In the genomic region with DNA sequence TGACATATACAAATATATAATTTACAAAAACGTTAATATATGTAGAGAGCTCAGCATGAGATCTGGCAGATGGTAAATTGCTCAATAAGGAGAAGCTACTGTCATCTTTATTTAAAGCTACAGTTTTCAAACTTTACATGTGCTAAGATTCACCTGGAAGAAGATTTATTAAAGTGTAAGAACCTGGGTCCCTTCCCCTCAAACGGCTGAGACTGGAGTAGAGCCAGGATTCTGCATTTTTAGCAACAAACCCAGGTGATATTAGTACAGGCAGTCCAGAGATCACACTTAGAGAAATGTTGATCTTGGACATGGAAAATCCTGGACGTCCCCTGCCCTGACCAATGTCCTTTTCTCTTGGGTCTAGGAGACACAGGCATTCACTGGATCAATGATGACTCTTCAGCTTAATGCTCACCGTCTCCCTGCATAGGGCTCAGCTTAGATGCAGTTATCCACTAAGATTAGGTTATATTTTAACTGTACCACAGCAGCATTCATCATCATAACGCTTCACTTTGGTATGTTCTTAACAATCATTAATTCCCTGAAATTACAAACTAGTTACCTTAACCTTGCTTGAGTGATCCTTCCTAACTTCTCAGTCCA, we compare ENCODE assay signal across 1 cellular context.
A peak's percentile ranks its signal among the peaks of the same experiment; 100 is the strongest.
TF ChIP-seq lines count a peak whose summit lies in the region.

No MANE protein-coding gene starts in this region.

TF ChIP-seq in HepG2, 621 proteins besides CTCF, POLR2A, EP300 and RAD21 (continued from another document):
- peak; percentile 78 for TF ChIP-seq TEAD3 (CRISPR knock-in tag; optimal IDR thresholded peaks at IDR 0.05; ENCODE audit: borderline replicate concordance)
- peak; percentile 80; the same call in 1 of the 2 replicates for TF ChIP-seq PITX1 (CRISPR knock-in tag; IDR thresholded peaks at IDR 0.05)
- TF ChIP-seq NR2C2 (CRISPR knock-in tag; IDR thresholded peaks at IDR 0.05; ENCODE audit: borderline replicate concordance), result no peak
- TF ChIP-seq ZNF12 (CRISPR knock-in tag; IDR thresholded peaks at IDR 0.05), result no peak
- no peak for TF ChIP-seq XRCC5 (optimal IDR thresholded peaks at IDR 0.05; ENCODE audit: low read length)
- TF ChIP-seq HNF4A (CRISPR knock-in tag; IDR thresholded peaks at IDR 0.05), result peak; percentile 89
- no peak for TF ChIP-seq JUNB (CRISPR knock-in tag; IDR thresholded peaks at IDR 0.05; ENCODE audit: borderline replicate concordance)
- TF ChIP-seq HDAC2 (CRISPR knock-in tag; IDR thresholded peaks at IDR 0.05), result peak; percentile 67; the same call in 1 of the 2 replicates
- no peak for TF ChIP-seq BATF2 (CRISPR knock-in tag; IDR thresholded peaks at IDR 0.05)
- TF ChIP-seq KLF13 (CRISPR knock-in tag; IDR thresholded peaks at IDR 0.05), result no peak
- TF ChIP-seq ZNF644 (CRISPR knock-in tag; IDR thresholded peaks at IDR 0.05; ENCODE audit: low read depth), result peak; percentile 68
- no peak for TF ChIP-seq MATR3 (CRISPR knock-in tag; IDR thresholded peaks at IDR 0.05)
- TF ChIP-seq RARA (CRISPR knock-in tag; IDR thresholded peaks at IDR 0.05), result peak; percentile 41
- no peak for TF ChIP-seq ZSCAN21 (CRISPR knock-in tag; IDR thresholded peaks at IDR 0.05; ENCODE audit: borderline replicate concordance)
- TF ChIP-seq BCL6 (CRISPR knock-in tag; IDR thresholded peaks at IDR 0.05), result peak; percentile 81
- 0 out of 2 replicates have a peak, but pooled peaks have one; percentile 38 for TF ChIP-seq ZBTB3 (CRISPR knock-in tag; IDR thresholded peaks at IDR 0.05; ENCODE audit: borderline replicate concordance, low read depth)
- TF ChIP-seq ATF1 (CRISPR knock-in tag; IDR thresholded peaks at IDR 0.05), result 0 out of 2 replicates have a peak, but pooled peaks have one; percentile 4
- peak; percentile 75; the same call in 1 of the 2 replicates for TF ChIP-seq SALL1 (CRISPR knock-in tag; IDR thresholded peaks at IDR 0.05)
- no peak for TF ChIP-seq ZSCAN29 (CRISPR knock-in tag; conservative IDR thresholded peaks at IDR 0.05)
- TF ChIP-seq NAIF1 (CRISPR knock-in tag; IDR thresholded peaks at IDR 0.05; ENCODE audit: borderline replicate concordance), result no peak
- 0 out of 2 replicates have a peak, but pooled peaks have one; percentile 6 for TF ChIP-seq ZNF652 (CRISPR knock-in tag; IDR thresholded peaks at IDR 0.05; ENCODE audit: borderline replicate concordance, low read depth)
- TF ChIP-seq KAT8 (CRISPR knock-in tag; IDR thresholded peaks at IDR 0.05), result peak; percentile 68
- 0 out of 2 replicates have a peak, but pooled peaks have one; percentile 13 for TF ChIP-seq E2F1 (CRISPR knock-in tag; IDR thresholded peaks at IDR 0.05)
- TF ChIP-seq KLF9 (CRISPR knock-in tag; IDR thresholded peaks at IDR 0.05; ENCODE audit: low read depth), result no peak
- TF ChIP-seq RCOR2 (CRISPR knock-in tag; IDR thresholded peaks at IDR 0.05), result peak; percentile 18; the same call in 1 of the 2 replicates
- TF ChIP-seq ZNF280D (CRISPR knock-in tag; IDR thresholded peaks at IDR 0.05), result peak; percentile 73; the same call in 1 of the 2 replicates
- TF ChIP-seq RBM22 (optimal IDR thresholded peaks at IDR 0.05; ENCODE audit: low read length), result peak; percentile 36
- TF ChIP-seq SOX13 (IDR thresholded peaks at IDR 0.05), result no peak
- TF ChIP-seq SOX13 (CRISPR knock-in tag; conservative IDR thresholded peaks at IDR 0.05 in 1 of 2, IDR thresholded peaks at IDR 0.05 in 1 of 2), result peak in 1 of 2 experiments; percentile 39; a peak in 2 of 4 replicates
- TF ChIP-seq ZBTB46 (CRISPR knock-in tag; IDR thresholded peaks at IDR 0.05; ENCODE audit: borderline replicate concordance), result no peak
- peak; percentile 57 for TF ChIP-seq POGZ (CRISPR knock-in tag; IDR thresholded peaks at IDR 0.05)
- TF ChIP-seq, protein P1, sequence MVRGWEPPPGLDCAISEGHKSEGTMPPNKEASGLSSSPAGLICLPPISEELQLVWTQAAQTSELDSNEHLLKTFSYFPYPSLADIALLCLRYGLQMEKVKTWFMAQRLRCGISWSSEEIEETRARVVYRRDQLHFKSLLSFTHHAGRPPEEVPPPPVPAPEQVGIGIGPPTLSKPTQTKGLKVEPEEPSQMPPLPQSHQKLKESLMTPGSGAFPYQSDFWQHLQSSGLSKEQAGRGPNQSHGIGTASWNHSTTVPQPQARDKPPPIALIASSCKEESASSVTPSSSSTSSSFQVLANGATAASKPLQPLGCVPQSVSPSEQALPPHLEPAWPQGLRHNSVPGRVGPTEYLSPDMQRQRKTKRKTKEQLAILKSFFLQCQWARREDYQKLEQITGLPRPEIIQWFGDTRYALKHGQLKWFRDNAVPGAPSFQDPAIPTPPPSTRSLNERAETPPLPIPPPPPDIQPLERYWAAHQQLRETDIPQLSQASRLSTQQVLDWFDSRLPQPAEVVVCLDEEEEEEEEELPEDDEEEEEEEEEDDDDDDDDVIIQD (CRISPR knock-in tag; IDR thresholded peaks at IDR 0.05; ENCODE audit: low read depth), result peak; percentile 73; the same call in 1 of the 2 replicates
- TF ChIP-seq REL (CRISPR knock-in tag; conservative IDR thresholded peaks at IDR 0.05), result no peak
- TF ChIP-seq SP5 (CRISPR knock-in tag; IDR thresholded peaks at IDR 0.05; ENCODE audit: borderline replicate concordance, low read depth), result no peak
- TF ChIP-seq NCOA1 (CRISPR knock-in tag; IDR thresholded peaks at IDR 0.05), result no peak
- TF ChIP-seq DMAP1 (CRISPR knock-in tag; IDR thresholded peaks at IDR 0.05), result no peak; the same call in 1 of the 2 replicates
- TF ChIP-seq ZNF468 (CRISPR knock-in tag; IDR thresholded peaks at IDR 0.05), result no peak
- TF ChIP-seq TBX3 (IDR thresholded peaks at IDR 0.05; ENCODE audit: borderline replicate concordance), result 0 out of 2 replicates have a peak, but pooled peaks have one; percentile 7
- peak; percentile 51 for TF ChIP-seq CEBPG (CRISPR knock-in tag; IDR thresholded peaks at IDR 0.05)
- no peak for TF ChIP-seq CREB1 (IDR thresholded peaks at IDR 0.05)
- TF ChIP-seq CREB1 (CRISPR knock-in tag; IDR thresholded peaks at IDR 0.05), result peak; percentile 41
- TF ChIP-seq FOSL2 (CRISPR knock-in tag; IDR thresholded peaks at IDR 0.05), result no peak; the same call in 1 of the 2 replicates
- peak; percentile 49; the same call in 1 of the 2 replicates for TF ChIP-seq HNF4G (IDR thresholded peaks at IDR 0.05; ENCODE audit: borderline replicate concordance, low read depth, low read length)
- TF ChIP-seq HNF4G (CRISPR knock-in tag; IDR thresholded peaks at IDR 0.05; ENCODE audit: borderline replicate concordance, low read depth), result peak; percentile 62; the same call in 1 of the 2 replicates
